34 cellular contexts compared by ENCODE assay signal in genomic region chr1:156866679-156867015, GRCh38. TPM values are rescaled to one million over a fixed set of nuclear protein-coding genes. Genes with fewer than 3 reads are reported as not detected.
DNase-seq lines count a peak whose midpoint lies in the region; ATAC-seq and TF ChIP-seq lines count a peak whose summit lies in the region.
"Had no signal": no experiment of that assay in that cellular context is flagged by ENCODE, and none has a peak within 500 bp of the region (broad histone marks: within the 10 kb centered on the region; RNA-seq: fewer than 3 reads in every experiment).

No MANE protein-coding gene starts in this region.

- peaks cover 3% of the 10 kb centered on the region for H4K20me1 ChIP-seq in neural progenitor cell (ENCODE audit: low read depth)

- H3K79me2 ChIP-seq in neural progenitor cell (ENCODE audit: low read depth), result no peaks in the 10 kb centered on the region

- peaks cover 76% of the 10 kb centered on the region for H3K4me1 Mint-ChIP-seq in activated CD4-positive, alpha-beta T cell treated with anti-CD3 and anti-CD28 coated beads, Interleukin-2, amount 10 ng/mL, durations not matched to agents 24 days and 14 days
- H3K4me1 Mint-ChIP-seq in activated T-helper 1 cell treated with anti-CD3 and anti-CD28 coated beads, Interleukin-12 subunit alpha, Interleukin-12 subunit beta, Interleukin-2, Interleukin-4 antibody, amounts not matched to agents 30 ng/mL and 10 ng/mL and 1 ng/mL, durations not matched to agents 14 hours and 24 hours and 36 hours (ENCODE audit: low read depth), result peaks cover 84% of the 10 kb centered on the region
- peaks cover 55% of the 10 kb centered on the region for H3K4me1 Mint-ChIP-seq in neural progenitor cell
- H3K4me1 Mint-ChIP-seq in activated T-cell treated with anti-CD3 and anti-CD28 coated beads, Interleukin-2, amount 50 U/mL, for 4 hours (ENCODE audit: low read depth), result peaks cover 17% of the 10 kb centered on the region

- H3F3A ChIP-seq in neural progenitor cell (ENCODE audit: low read depth), result peaks cover 5% of the 10 kb centered on the region

- peaks cover 2% of the 10 kb centered on the region for H3K27me3 Mint-ChIP-seq in activated CD4-positive, alpha-beta T cell treated with anti-CD3 and anti-CD28 coated beads, Interleukin-2, amount 10 ng/mL, durations not matched to agents 24 days and 14 days
- H3K27me3 Mint-ChIP-seq in activated T-helper 1 cell treated with anti-CD3 and anti-CD28 coated beads, Interleukin-12 subunit alpha, Interleukin-12 subunit beta, Interleukin-2, Interleukin-4 antibody, amounts not matched to agents 30 ng/mL and 10 ng/mL and 1 ng/mL, durations not matched to agents 14 hours and 24 hours and 36 hours (ENCODE audit: insufficient read depth), result peaks cover 4% of the 10 kb centered on the region
- H3K27me3 Mint-ChIP-seq in neural progenitor cell (ENCODE audit: insufficient read depth, low read depth), result peaks cover 42% of the 10 kb centered on the region
- peaks cover 44% of the 10 kb centered on the region for H3K27me3 Mint-ChIP-seq in activated T-cell treated with anti-CD3 and anti-CD28 coated beads, Interleukin-2, amount 50 U/mL, for 4 hours (ENCODE audit: low read depth)

- peak overlapping the region; percentile 54 for H3K4me2 ChIP-seq in neural progenitor cell
- H3K4me2 ChIP-seq: A549 had no signal

- peaks cover 10% of the 10 kb centered on the region for H3K4me1 ChIP-seq in neural progenitor cell
- H3K4me1 ChIP-seq: body of pancreas, Peyer's patch, right lobe of liver, tibial nerve had no signal

- H3K4me3 Mint-ChIP-seq in activated CD4-positive, alpha-beta T cell treated with anti-CD3 and anti-CD28 coated beads, Interleukin-2, amount 10 ng/mL, durations not matched to agents 24 days and 14 days, result peak overlapping the region; percentile 61
- peak overlapping the region; percentile 19 for H3K4me3 Mint-ChIP-seq in activated T-helper 1 cell treated with anti-CD3 and anti-CD28 coated beads, Interleukin-12 subunit alpha, Interleukin-12 subunit beta, Interleukin-2, Interleukin-4 antibody, amounts not matched to agents 30 ng/mL and 10 ng/mL and 1 ng/mL, durations not matched to agents 14 hours and 24 hours and 36 hours
- H3K4me3 Mint-ChIP-seq in neural progenitor cell, result no peak overlapping the region
- H3K4me3 Mint-ChIP-seq in activated T-cell treated with anti-CD3 and anti-CD28 coated beads, Interleukin-2, amount 50 U/mL, for 4 hours, result no peak overlapping the region
- H3K4me3 Mint-ChIP-seq: activated T-cell treated with anti-CD3 and anti-CD28 coated beads, Interleukin-2, amount 50 U/mL, for 24 hours; central memory CD8-positive, alpha-beta T cell had no signal

- peaks cover 32% of the 10 kb centered on the region for H3K36me3 Mint-ChIP-seq in activated CD4-positive, alpha-beta T cell treated with anti-CD3 and anti-CD28 coated beads, Interleukin-2, amount 10 ng/mL, durations not matched to agents 24 days and 14 days (ENCODE audit: low read depth)
- peaks cover 31% of the 10 kb centered on the region for H3K36me3 Mint-ChIP-seq in activated T-helper 1 cell treated with anti-CD3 and anti-CD28 coated beads, Interleukin-12 subunit alpha, Interleukin-12 subunit beta, Interleukin-2, Interleukin-4 antibody, amounts not matched to agents 30 ng/mL and 10 ng/mL and 1 ng/mL, durations not matched to agents 14 hours and 24 hours and 36 hours (ENCODE audit: low read depth)
- H3K36me3 Mint-ChIP-seq in neural progenitor cell, result no peaks in the 10 kb centered on the region
- H3K36me3 Mint-ChIP-seq in activated T-cell treated with anti-CD3 and anti-CD28 coated beads, Interleukin-2, amount 50 U/mL, for 4 hours (ENCODE audit: insufficient read depth), result no peaks in the 10 kb centered on the region

- H3K27me3 ChIP-seq in H7 (ENCODE audit: control insufficient read depth, insufficient read depth, low read length) (peaks cover 36% of the 10 kb centered on the region), neural progenitor cell (peaks cover 53% of the 10 kb centered on the region)
- H3K27me3 ChIP-seq: body of pancreas, Peyer's patch, right lobe of liver had no signal

- peak overlapping the region; percentile 82 for H3K27ac Mint-ChIP-seq in activated CD4-positive, alpha-beta T cell treated with anti-CD3 and anti-CD28 coated beads, Interleukin-2, amount 10 ng/mL, durations not matched to agents 24 days and 14 days
- peak overlapping the region; percentile 61 for H3K27ac Mint-ChIP-seq in activated T-helper 1 cell treated with anti-CD3 and anti-CD28 coated beads, Interleukin-12 subunit alpha, Interleukin-12 subunit beta, Interleukin-2, Interleukin-4 antibody, amounts not matched to agents 30 ng/mL and 10 ng/mL and 1 ng/mL, durations not matched to agents 14 hours and 24 hours and 36 hours
- H3K27ac Mint-ChIP-seq in neural progenitor cell, result no peak overlapping the region

- H3K9me3 ChIP-seq in neural progenitor cell (ENCODE audit: low read depth), result no peaks in the 10 kb centered on the region
- H3K9me3 ChIP-seq: A549, body of pancreas, neutrophil, Peyer's patch, right lobe of liver, tibial nerve had no signal

- no peak overlapping the region for H3K4me3 ChIP-seq in H7 (ENCODE audit: insufficient read depth, low read depth, low read length)
- H3K4me3 ChIP-seq in neural progenitor cell, result no peak overlapping the region
- H3K4me3 ChIP-seq: A549, body of pancreas, Peyer's patch, right lobe of liver, tibial nerve had no signal

- TF ChIP-seq CTCF in neural progenitor cell (IDR thresholded peaks at IDR 0.05), result no peak

- intact Hi-C loops in activated CD4-positive, alpha-beta T cell treated with anti-CD3 and anti-CD28 coated beads, Interleukin-2, amount 10 ng/mL, durations not matched to agents 24 days and 14 days (cut with micrococcal nuclease), result loop anchor here (10.0 kb wide), 1 partner anchor 58 kb away; the partner anchor contains the start of gene LRRC71
- intact Hi-C loops in activated T-helper 1 cell treated with anti-CD3 and anti-CD28 coated beads, Interleukin-12 subunit alpha, Interleukin-12 subunit beta, Interleukin-2, Interleukin-4 antibody, amounts not matched to agents 30 ng/mL and 10 ng/mL and 1 ng/mL, durations not matched to agents 14 hours and 24 hours and 36 hours (cut with micrococcal nuclease), result no loop called here

- H3K9ac ChIP-seq in neural progenitor cell, result no peak overlapping the region

- H3K27ac ChIP-seq in neural progenitor cell, result no peak overlapping the region
- H3K27ac ChIP-seq: A549, body of pancreas, HL-60, neutrophil, Peyer's patch, right lobe of liver, tibial nerve had no signal

- H3K36me3 ChIP-seq in H7 (replicated peaks; ENCODE audit: control insufficient read depth, insufficient read depth, low read length), result no peaks in the 10 kb centered on the region
- H3K36me3 ChIP-seq in neural progenitor cell, result no peaks in the 10 kb centered on the region
- H3K36me3 ChIP-seq: neutrophil, Peyer's patch, right lobe of liver, tibial nerve had no signal

- ATAC-seq in HG02981 (IDR thresholded peaks at IDR 0.05; ENCODE audit: unreplicated experiment), result no peak
- ATAC-seq in activated T-cell treated with anti-CD3 and anti-CD28 coated beads, Interleukin-2, amount 50 U/mL, for 4 hours, result no peak
- ATAC-seq: A549, body of pancreas, esophagus mucosa, left ventricle myocardium superior, right lobe of liver had no signal

- no peaks in the 10 kb centered on the region for H3K9me3 Mint-ChIP-seq in activated CD4-positive, alpha-beta T cell treated with anti-CD3 and anti-CD28 coated beads, Interleukin-2, amount 10 ng/mL, durations not matched to agents 24 days and 14 days
- H3K9me3 Mint-ChIP-seq in activated T-helper 1 cell treated with anti-CD3 and anti-CD28 coated beads, Interleukin-12 subunit alpha, Interleukin-12 subunit beta, Interleukin-2, Interleukin-4 antibody, amounts not matched to agents 30 ng/mL and 10 ng/mL and 1 ng/mL, durations not matched to agents 14 hours and 24 hours and 36 hours, result no peaks in the 10 kb centered on the region
- H3K9me3 Mint-ChIP-seq in neural progenitor cell, result no peaks in the 10 kb centered on the region
- H3K9me3 Mint-ChIP-seq in activated T-cell treated with anti-CD3 and anti-CD28 coated beads, Interleukin-2, amount 50 U/mL, for 4 hours, result no peaks in the 10 kb centered on the region
- H3K9me3 Mint-ChIP-seq: activated T-cell treated with anti-CD3 and anti-CD28 coated beads, Interleukin-2, amount 50 U/mL, for 24 hours; CD4-positive, alpha-beta memory T cell; central memory CD8-positive, alpha-beta T cell had no signal

- no peak overlapping the region for H2AFZ ChIP-seq in neural progenitor cell (replicated peaks)

- DNase-seq in activated CD4-positive, alpha-beta T cell treated with anti-CD3 and anti-CD28 coated beads, Interleukin-2, amount 10 ng/mL, durations not matched to agents 24 days and 14 days, result no peak
- no peak for DNase-seq in activated CD4-positive, alpha-beta T cell treated with anti-CD3 and anti-CD28 coated beads for 1 hour
- peak; percentile 71 for DNase-seq in H7
- DNase-seq in activated T-helper 1 cell treated with anti-CD3 and anti-CD28 coated beads, Interleukin-12 subunit alpha, Interleukin-12 subunit beta, Interleukin-2, Interleukin-4 antibody, amounts not matched to agents 30 ng/mL and 10 ng/mL and 1 ng/mL, durations not matched to agents 14 hours and 24 hours and 36 hours (ENCODE audit: low spot score), result no peak
- no peak for DNase-seq in neural progenitor cell (ENCODE audit: low spot score)
- DNase-seq in NCI-H2196 (lab: John Stamatoyannopoulos, UW; ENCODE audit: unreplicated experiment), result no peak
- DNase-seq in activated T-cell treated with anti-CD3 and anti-CD28 coated beads, Interleukin-2, amount 50 U/mL, for 4 hours, result no peak
- DNase-seq: activated naive CD4-positive, alpha-beta T cell; activated T-cell treated with anti-CD3 and anti-CD28 coated beads, Interleukin-2, amount 50 U/mL, for 24 hours; body of pancreas; CD4-positive, alpha-beta memory T cell; dermis blood vessel endothelial cell; head of caudate nucleus; KG1; left ventricle myocardium superior; MM.1S; NCI-H1105 treated with DMSO at 0.1 percent for 48 hours; NCI-H187 treated with DMSO at 0.1 percent for 48 hours; NCI-H2227 treated with DMSO at 0.1 percent for 48 hours; NCI-H526 treated with DMSO at 0.1 percent for 48 hours; Peyer's patch; posterior cingulate gyrus; right lobe of liver had no signal

RNA-seq across cellular contexts. Expression of gene NTRK1, which starts 6.0 kb away (rescaled TPM):
- 54.3 and 61.2 TPM in 2 replicates for total RNA-seq in activated CD4-positive, alpha-beta T cell treated with anti-CD3 and anti-CD28 coated beads, Interleukin-2, amount 10 ng/mL, durations not matched to agents 24 days and 14 days
- 0.07 and 0.22 TPM in 2 replicates for total RNA-seq in H7 (2014; rRNA removed; shearing (Covaris generic))
- 49.1 and 49.8 TPM in 2 replicates for total RNA-seq in activated T-helper 1 cell treated with anti-CD3 and anti-CD28 coated beads, Interleukin-12 subunit alpha, Interleukin-12 subunit beta, Interleukin-2, Interleukin-4 antibody, amounts not matched to agents 30 ng/mL and 10 ng/mL and 1 ng/mL, durations not matched to agents 14 hours and 24 hours and 36 hours
- total RNA-seq in neural progenitor cell (ENCODE audit: low replicate concordance), result 0.15 TPM in 1 of 2 replicates, not detected in the other
- total RNA-seq in activated T-cell treated with anti-CD3 and anti-CD28 coated beads, Interleukin-2, amount 50 U/mL, for 4 hours, result 1 to 10 TPM in 2 of 3 donors, under 1 TPM in 1; 0.55 to 2.4 (median 1.8) TPM
- total RNA-seq: dermis blood vessel endothelial cell, fibroblast of villous mesenchyme, right lobe of liver had no signal

RNA-seq across cellular contexts. Expression of gene INSRR, which starts 7.7 kb away (rescaled TPM):
- 0.68 and 0.71 TPM in 2 replicates for total RNA-seq in activated CD4-positive, alpha-beta T cell treated with anti-CD3 and anti-CD28 coated beads, Interleukin-2, amount 10 ng/mL, durations not matched to agents 24 days and 14 days
- not detected in 2 replicates for total RNA-seq in H7 (2014; rRNA removed; shearing (Covaris generic))
- 0.65 and 0.78 TPM in 2 replicates for total RNA-seq in activated T-helper 1 cell treated with anti-CD3 and anti-CD28 coated beads, Interleukin-12 subunit alpha, Interleukin-12 subunit beta, Interleukin-2, Interleukin-4 antibody, amounts not matched to agents 30 ng/mL and 10 ng/mL and 1 ng/mL, durations not matched to agents 14 hours and 24 hours and 36 hours
- total RNA-seq in neural progenitor cell (ENCODE audit: low replicate concordance), result not detected in 2 replicates
- under 1 TPM in 1 of 3 donors, not detected in 2; 0.11 TPM for total RNA-seq in activated T-cell treated with anti-CD3 and anti-CD28 coated beads, Interleukin-2, amount 50 U/mL, for 4 hours
- total RNA-seq: activated CD8-positive, alpha-beta memory T cell treated with anti-CD3 and anti-CD28 coated beads for 36 hours; Daoy; dermis blood vessel endothelial cell; esophagus mucosa; fibroblast of villous mesenchyme; H4; Peyer's patch; right lobe of liver had no signal

RNA-seq across cellular contexts. Expression of gene PEAR1, which starts 26.9 kb away (rescaled TPM):
- total RNA-seq in activated CD4-positive, alpha-beta T cell treated with anti-CD3 and anti-CD28 coated beads, Interleukin-2, amount 10 ng/mL, durations not matched to agents 24 days and 14 days, result 0.09 and 0.21 TPM in 2 replicates
- total RNA-seq in H7 (2014; rRNA removed; shearing (Covaris generic)), result 1.2 and 1.8 TPM in 2 replicates
- total RNA-seq in activated T-helper 1 cell treated with anti-CD3 and anti-CD28 coated beads, Interleukin-12 subunit alpha, Interleukin-12 subunit beta, Interleukin-2, Interleukin-4 antibody, amounts not matched to agents 30 ng/mL and 10 ng/mL and 1 ng/mL, durations not matched to agents 14 hours and 24 hours and 36 hours, result 0.36 and 0.51 TPM in 2 replicates
- total RNA-seq in neural progenitor cell (ENCODE audit: low replicate concordance), result 0.06 TPM in 1 of 2 replicates, not detected in the other
- under 1 TPM in 1 of 3 donors, not detected in 2; 0.05 TPM for total RNA-seq in activated T-cell treated with anti-CD3 and anti-CD28 coated beads, Interleukin-2, amount 50 U/mL, for 4 hours
- total RNA-seq: H4 had no signal

RNA-seq across cellular contexts. Expression of gene SH2D2A, which starts 50.0 kb away (rescaled TPM):
- 277 and 282 TPM in 2 replicates for total RNA-seq in activated CD4-positive, alpha-beta T cell treated with anti-CD3 and anti-CD28 coated beads, Interleukin-2, amount 10 ng/mL, durations not matched to agents 24 days and 14 days
- 4.3 and 8.4 TPM in 2 replicates for total RNA-seq in H7 (2014; rRNA removed; shearing (Covaris generic))
- 283 and 286 TPM in 2 replicates for total RNA-seq in activated T-helper 1 cell treated with anti-CD3 and anti-CD28 coated beads, Interleukin-12 subunit alpha, Interleukin-12 subunit beta, Interleukin-2, Interleukin-4 antibody, amounts not matched to agents 30 ng/mL and 10 ng/mL and 1 ng/mL, durations not matched to agents 14 hours and 24 hours and 36 hours
- total RNA-seq in neural progenitor cell (ENCODE audit: low replicate concordance), result 1.2 TPM in 1 of 2 replicates, not detected in the other
- 100 to 1,000 TPM; 200 to 245 (median 214) TPM for total RNA-seq in activated T-cell treated with anti-CD3 and anti-CD28 coated beads, Interleukin-2, amount 50 U/mL, for 4 hours
- total RNA-seq: dermis blood vessel endothelial cell, fibroblast of villous mesenchyme had no signal

RNA-seq across cellular contexts. Expression of gene LRRC71, which starts 53.8 kb away (rescaled TPM):
- total RNA-seq in activated CD4-positive, alpha-beta T cell treated with anti-CD3 and anti-CD28 coated beads, Interleukin-2, amount 10 ng/mL, durations not matched to agents 24 days and 14 days, result not detected in 2 replicates
- not detected in 2 replicates for total RNA-seq in H7 (2014; rRNA removed; shearing (Covaris generic))
- not detected in 2 replicates for total RNA-seq in activated T-helper 1 cell treated with anti-CD3 and anti-CD28 coated beads, Interleukin-12 subunit alpha, Interleukin-12 subunit beta, Interleukin-2, Interleukin-4 antibody, amounts not matched to agents 30 ng/mL and 10 ng/mL and 1 ng/mL, durations not matched to agents 14 hours and 24 hours and 36 hours
- total RNA-seq in neural progenitor cell (ENCODE audit: low replicate concordance), result not detected in 2 replicates
- total RNA-seq in activated T-cell treated with anti-CD3 and anti-CD28 coated beads, Interleukin-2, amount 50 U/mL, for 4 hours, result not detected
- total RNA-seq: activated CD8-positive, alpha-beta memory T cell treated with anti-CD3 and anti-CD28 coated beads for 36 hours; body of pancreas; CD4-positive, alpha-beta memory T cell; Daoy; esophagus mucosa; fibroblast of villous mesenchyme; H4; Peyer's patch had no signal

Comparison
In these comparisons a context has a peak if more than half of its experiments do, and no peak if none do; other contexts are left out.
1. H3K4me3 Mint-ChIP-seq: peak in activated CD4-positive, alpha-beta T cell treated with anti-CD3 and anti-CD28 coated beads, Interleukin-2, amount 10 ng/mL, durations not matched to agents 24 days and 14 days (single experiment) and activated T-helper 1 cell treated with anti-CD3 and anti-CD28 coated beads, Interleukin-12 subunit alpha, Interleukin-12 subunit beta, Interleukin-2, Interleukin-4 antibody, amounts not matched to agents 30 ng/mL and 10 ng/mL and 1 ng/mL, durations not matched to agents 14 hours and 24 hours and 36 hours (single experiment); none in neural progenitor cell (single experiment) and activated T-cell treated with anti-CD3 and anti-CD28 coated beads, Interleukin-2, amount 50 U/mL, for 4 hours (single experiment).
2. RNA of gene NTRK1, which starts 6.0 kb away (total RNA-seq): 54.3 to 61.2 TPM in activated CD4-positive, alpha-beta T cell treated with anti-CD3 and anti-CD28 coated beads, Interleukin-2, amount 10 ng/mL, durations not matched to agents 24 days and 14 days and 49.1 to 49.8 TPM in activated T-helper 1 cell treated with anti-CD3 and anti-CD28 coated beads, Interleukin-12 subunit alpha, Interleukin-12 subunit beta, Interleukin-2, Interleukin-4 antibody, amounts not matched to agents 30 ng/mL and 10 ng/mL and 1 ng/mL, durations not matched to agents 14 hours and 24 hours and 36 hours; 0.55 to 2.4 TPM in activated T-cell treated with anti-CD3 and anti-CD28 coated beads, Interleukin-2, amount 50 U/mL, for 4 hours, 0.07 to 0.22 TPM in H7 and 0.15 TPM in neural progenitor cell; every median in the first group is over 10 times any median in the second.